Comparison of ENCODE assay signal across 10 cellular contexts in genomic region chr16:2151188-2152091, GRCh38. TPM values are rescaled to one million over a fixed set of nuclear protein-coding genes. Genes with fewer than 3 reads are reported as not detected.
DNase-seq lines count a peak whose midpoint lies in the region; ATAC-seq and TF ChIP-seq lines count a peak whose summit lies in the region.
"Had no signal": no experiment of that assay in that cellular context is flagged by ENCODE, and none has a peak within 500 bp of the region (broad histone marks: within the 10 kb centered on the region; RNA-seq: fewer than 3 reads in every experiment).

No MANE protein-coding gene starts in this region.

- no peaks in the 10 kb centered on the region for H3K27me3 ChIP-seq in NT2/D1 (ENCODE audit: insufficient read depth, insufficient read length)
- H3K27me3 ChIP-seq in colonic mucosa = no peaks in the 10 kb centered on the region
- no peaks in the 10 kb centered on the region for H3K27me3 ChIP-seq in skeletal muscle satellite cell (ENCODE audit: control insufficient read depth, insufficient read depth, low read length)
- H3K27me3 ChIP-seq in brain microvascular endothelial cell (replicated peaks) = no peaks in the 10 kb centered on the region

- in situ Hi-C loops in brain microvascular endothelial cell (cut with HindIII; ENCODE audit: low pct_ligation_motif_present, low sequenced_read_pairs) = no loop called here
- in situ Hi-C loops in GM13976 (cut with MboI; ENCODE audit: low sequenced_read_pairs, unreplicated experiment) = no loop called here

- intact Hi-C loops in colonic mucosa (cut with DNase I) = no loop called here

- peaks cover 40% of the 10 kb centered on the region for H3K36me3 ChIP-seq in NT2/D1 (ENCODE audit: insufficient read depth, insufficient read length, low read length)
- no peaks in the 10 kb centered on the region for H3K36me3 ChIP-seq in colonic mucosa
- H3K36me3 ChIP-seq in skeletal muscle satellite cell (ENCODE audit: insufficient read depth, low read length) = peaks cover 36% of the 10 kb centered on the region
- H3K36me3 ChIP-seq in brain microvascular endothelial cell (replicated peaks) = peaks cover 36% of the 10 kb centered on the region

- H3K9ac ChIP-seq in NT2/D1 (ENCODE audit: insufficient read length, low read depth) (peak overlapping the region; percentile 62), colonic mucosa (ENCODE audit: low read depth in 2 of 2, low read length in 2 of 2) (peak overlapping the region; percentile 51 to 78), skeletal muscle satellite cell (ENCODE audit: low read depth, low read length) (peak overlapping the region; percentile 43)

- peak overlapping the region; percentile 1 for H3K4me3 ChIP-seq in NT2/D1 (ENCODE audit: insufficient read length, low read depth)
- H3K4me3 ChIP-seq in colonic mucosa = no peak overlapping the region
- H3K4me3 ChIP-seq in skeletal muscle satellite cell (ENCODE audit: low read length) = no peak overlapping the region
- no peak overlapping the region for H3K4me3 ChIP-seq in brain microvascular endothelial cell (ENCODE audit: low read depth, low read length)

- H3K27ac ChIP-seq in colonic mucosa (no peak overlapping the region), brain microvascular endothelial cell (no peak overlapping the region)

- peaks cover 41% of the 10 kb centered on the region for H3K4me1 ChIP-seq in NT2/D1 (ENCODE audit: insufficient read depth, insufficient read length)
- H3K4me1 ChIP-seq in colonic mucosa = peaks cover 45% of the 10 kb centered on the region
- H3K4me1 ChIP-seq in skeletal muscle satellite cell (ENCODE audit: control insufficient read depth, insufficient read depth, low read length) = peaks cover 48% of the 10 kb centered on the region

- H3K9me3 ChIP-seq in NT2/D1 (ENCODE audit: insufficient read depth, low read length) (no peaks in the 10 kb centered on the region), colonic mucosa (no peaks in the 10 kb centered on the region), skeletal muscle satellite cell (replicated peaks; ENCODE audit: low read length) (no peaks in the 10 kb centered on the region)

- DNase-seq in DMS53 (lab: John Stamatoyannopoulos, UW) = peak; percentile 46
- DNase-seq in DMS53 treated with DMSO at 0.1 percent for 48 hours (lab: John Stamatoyannopoulos, UW; ENCODE audit: unreplicated experiment) = no peak
- no peak for DNase-seq in NT2/D1 (ENCODE audit: low read depth, low spot score)
- no peak for DNase-seq in colonic mucosa
- DNase-seq in brain microvascular endothelial cell = no peak
- DNase-seq in GM13976 (ENCODE audit: low spot score) = no peak

- TF ChIP-seq CTCF in colonic mucosa (IDR thresholded peaks at IDR 0.05) = no peak
- TF ChIP-seq CTCF in brain microvascular endothelial cell (IDR thresholded peaks at IDR 0.05; ENCODE audit: low read depth, low read length, missing control alignments) = no peak
- TF ChIP-seq CTCF in GM13976 (IDR thresholded peaks at IDR 0.05; ENCODE audit: borderline replicate concordance, control extremely low read depth, extremely low read depth, insufficient read depth, missing control alignments) = no peak

- peak overlapping the region; percentile 45 for H3K4me2 ChIP-seq in skeletal muscle satellite cell (ENCODE audit: low read length)

- no peak for ATAC-seq in HG03196 (IDR thresholded peaks at IDR 0.05; ENCODE audit: unreplicated experiment)
- ATAC-seq: left colon had no signal

RNA-seq across cellular contexts. Expression of gene RAB26, which starts 3.0 kb away (rescaled TPM):
- 10 to 100 TPM; 18.2 to 24.5 TPM for total RNA-seq in colonic mucosa
- total RNA-seq in skeletal muscle satellite cell (2012; rRNA removed) = 0.66 TPM in 1 of 2 replicates, not detected in the other
- total RNA-seq: A172 had no signal

RNA-seq across cellular contexts. Expression of gene TRAF7, which starts 4.1 kb away (rescaled TPM):
- total RNA-seq in colonic mucosa = 100 to 1,000 TPM; 102 to 131 TPM
- 55.3 and 64.7 TPM in 2 replicates for total RNA-seq in skeletal muscle satellite cell (2012; rRNA removed)

RNA-seq across cellular contexts. Expression of gene PKD1, which starts 15.7 kb away (rescaled TPM):
- total RNA-seq in colonic mucosa = 10 to 100 TPM; 48.2 to 83.5 TPM
- 90.8 and 110 TPM in 2 replicates for total RNA-seq in skeletal muscle satellite cell (2012; rRNA removed)

RNA-seq across cellular contexts. Expression of gene CASKIN1, which starts 45.0 kb away (rescaled TPM):
- under 1 TPM; 0.07 to 0.27 TPM for total RNA-seq in colonic mucosa
- total RNA-seq in skeletal muscle satellite cell (2012; rRNA removed) = under 0.01 and 0.22 TPM in 2 replicates

RNA-seq across cellular contexts. Expression of gene MLST8, which starts 53.8 kb away (rescaled TPM):
- total RNA-seq in colonic mucosa = 10 to 100 TPM; 26.5 to 53.5 TPM
- 25.1 and 26.9 TPM in 2 replicates for total RNA-seq in skeletal muscle satellite cell (2012; rRNA removed)
